In the genomic region with DNA sequence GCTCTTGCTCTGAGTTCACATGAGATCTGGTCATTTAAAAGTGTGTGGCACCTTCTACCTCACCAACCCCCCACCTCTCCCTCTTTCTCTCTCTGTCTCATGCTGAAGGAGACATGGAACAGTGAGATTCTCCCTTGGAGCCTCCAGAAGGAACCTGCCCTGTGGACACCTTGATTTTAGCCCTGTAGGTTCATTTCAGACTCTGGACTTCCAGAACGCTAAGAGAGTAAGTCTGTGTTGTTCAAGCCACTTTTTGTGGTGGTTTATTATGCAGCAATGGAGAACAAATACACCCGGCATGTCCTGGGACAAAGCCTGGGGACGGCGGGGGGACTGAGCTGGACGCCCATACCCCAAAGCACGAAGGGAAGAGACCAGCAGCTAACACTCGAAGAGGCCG, we compare ENCODE assay signal across 1 cellular context.
TF ChIP-seq lines count a peak whose summit lies in the region.

No MANE protein-coding gene starts in this region.

TF ChIP-seq in K562, 482 proteins besides CTCF, POLR2A, EP300 and RAD21:
- TF ChIP-seq, protein P1, sequence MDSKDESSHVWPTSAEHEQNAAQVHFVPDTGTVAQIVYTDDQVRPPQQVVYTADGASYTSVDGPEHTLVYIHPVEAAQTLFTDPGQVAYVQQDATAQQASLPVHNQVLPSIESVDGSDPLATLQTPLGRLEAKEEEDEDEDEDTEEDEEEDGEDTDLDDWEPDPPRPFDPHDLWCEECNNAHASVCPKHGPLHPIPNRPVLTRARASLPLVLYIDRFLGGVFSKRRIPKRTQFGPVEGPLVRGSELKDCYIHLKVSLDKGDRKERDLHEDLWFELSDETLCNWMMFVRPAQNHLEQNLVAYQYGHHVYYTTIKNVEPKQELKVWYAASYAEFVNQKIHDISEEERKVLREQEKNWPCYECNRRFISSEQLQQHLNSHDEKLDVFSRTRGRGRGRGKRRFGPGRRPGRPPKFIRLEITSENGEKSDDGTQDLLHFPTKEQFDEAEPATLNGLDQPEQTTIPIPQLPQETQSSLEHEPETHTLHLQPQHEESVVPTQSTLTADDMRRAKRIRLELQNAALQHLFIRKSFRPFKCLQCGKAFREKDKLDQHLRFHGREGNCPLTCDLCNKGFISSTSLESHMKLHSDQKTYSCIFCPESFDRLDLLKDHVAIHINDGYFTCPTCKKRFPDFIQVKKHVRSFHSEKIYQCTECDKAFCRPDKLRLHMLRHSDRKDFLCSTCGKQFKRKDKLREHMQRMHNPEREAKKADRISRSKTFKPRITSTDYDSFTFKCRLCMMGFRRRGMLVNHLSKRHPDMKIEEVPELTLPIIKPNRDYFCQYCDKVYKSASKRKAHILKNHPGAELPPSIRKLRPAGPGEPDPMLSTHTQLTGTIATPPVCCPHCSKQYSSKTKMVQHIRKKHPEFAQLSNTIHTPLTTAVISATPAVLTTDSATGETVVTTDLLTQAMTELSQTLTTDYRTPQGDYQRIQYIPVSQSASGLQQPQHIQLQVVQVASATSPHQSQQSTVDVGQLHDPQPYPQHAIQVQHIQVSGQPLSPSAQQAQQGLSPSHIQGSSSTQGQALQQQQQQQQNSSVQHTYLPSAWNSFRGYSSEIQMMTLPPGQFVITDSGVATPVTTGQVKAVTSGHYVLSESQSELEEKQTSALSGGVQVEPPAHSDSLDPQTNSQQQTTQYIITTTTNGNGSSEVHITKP (IDR thresholded peaks at IDR 0.05; ENCODE audit: partially characterized antibody) = peak; percentile 14
- TF ChIP-seq SAFB2 (IDR thresholded peaks at IDR 0.05; ENCODE audit: borderline replicate concordance, low read depth, low read length, severe bottlenecking) = no peak
